20 cellular contexts compared by ENCODE assay signal in the genomic region with DNA sequence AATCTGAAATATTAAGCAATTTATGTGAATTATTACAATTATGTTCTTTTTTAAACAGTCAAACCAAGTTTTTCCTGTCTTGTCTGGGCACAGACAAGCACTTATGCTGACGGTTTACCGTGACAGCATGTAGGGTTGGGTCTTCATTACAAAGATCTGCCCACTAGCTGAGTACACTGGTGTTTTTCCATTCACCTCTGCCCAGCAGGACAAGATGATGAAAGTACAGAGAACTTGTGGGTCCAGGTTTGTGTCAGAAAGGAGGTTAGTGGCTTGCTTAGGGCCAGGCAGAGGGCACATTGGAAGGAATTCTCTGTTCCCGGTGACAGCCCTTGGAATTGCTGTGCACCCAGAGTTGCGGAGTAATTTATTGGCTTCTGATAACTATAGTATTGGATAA. TPM values are rescaled to one million over a fixed set of nuclear protein-coding genes. Genes with fewer than 3 reads are reported as not detected.
A peak's percentile ranks its signal among the peaks of the same experiment; 100 is the strongest.
DNase-seq lines count a peak whose midpoint lies in the region; ATAC-seq and TF ChIP-seq lines count a peak whose summit lies in the region.
"Had no signal": no experiment of that assay in that cellular context is flagged by ENCODE, and none has a peak within 500 bp of the region (broad histone marks: within the 10 kb centered on the region; RNA-seq: fewer than 3 reads in every experiment).

No MANE protein-coding gene starts in this region.

- no peak for TF ChIP-seq RAD21 in IMR-90 (IDR thresholded peaks at IDR 0.05; ENCODE audit: low read length)

- in situ Hi-C loops in IMR-90 (cut with MboI; ENCODE audit: low sequenced_read_pairs): loop anchor here (5.0 kb wide), 1 partner anchor 120 kb away; no protein-coding TSS in a partner anchor

- no peaks in the 10 kb centered on the region for H3K27me3 Mint-ChIP-seq in memory B cell
- H3K27me3 Mint-ChIP-seq: CD4-positive, alpha-beta memory T cell had no signal

- no peak overlapping the region for H2BK15ac ChIP-seq in IMR-90 (ENCODE audit: low read depth, low read length)

- H3K79me1 ChIP-seq in IMR-90 (ENCODE audit: low read depth in 1 of 2, low read length in 2 of 2): peaks cover 0 to 12% of the 10 kb centered on the region in 2 experiments; a peak in 1 of 4 replicates

- H4K8ac ChIP-seq in IMR-90 (ENCODE audit: low read depth in 2 of 2, low read length in 2 of 2): peak overlapping the region in 1 of 2 experiments; percentile 31; a peak in 2 of 4 replicates

- intact Hi-C loops in IMR-90 (cut with micrococcal nuclease): loop anchor here (1.0 to 5.0 kb wide), 3 partner anchors 121 to 470 kb away; no protein-coding TSS in a partner anchor

- no peak overlapping the region for H4K91ac ChIP-seq in IMR-90 (ENCODE audit: insufficient read depth, low read depth, low read length)

- H2BK120ac ChIP-seq in IMR-90 (ENCODE audit: low read depth, low read length): no peak overlapping the region

- H3K23ac ChIP-seq in IMR-90 (ENCODE audit: low read depth, low read length): no peak overlapping the region

- BruUV-seq in IMR-90 (replicated peaks; lab: Mats Ljungman, UMichigan): no TSS peak

- no peak overlapping the region for H3K56ac ChIP-seq in IMR-90 (ENCODE audit: extremely low read depth, insufficient read depth, low read length)

- H3K27ac ChIP-seq in IMR-90 (ENCODE audit: insufficient read depth, low read length) (peak overlapping the region; percentile 48; the same call in 1 of the 2 replicates), epithelial cell of prostate (peak overlapping the region; percentile 31)
- H3K27ac ChIP-seq: 22Rv1, KMS-11 had no signal

- no peak overlapping the region for H3K18ac ChIP-seq in IMR-90 (ENCODE audit: low read depth, low read length)

- peaks cover 8% of the 10 kb centered on the region for H3K36me3 Mint-ChIP-seq in memory B cell

- no peak overlapping the region for H2AK9ac ChIP-seq in IMR-90 (replicated peaks; ENCODE audit: low read depth, low read length, poor library complexity)

- peaks cover 9% of the 10 kb centered on the region for H3K9me1 ChIP-seq in IMR-90 (ENCODE audit: insufficient read depth, low read length)

- H2AK5ac ChIP-seq in IMR-90 (ENCODE audit: low read depth, low read length): no peak overlapping the region

- H3K9ac ChIP-seq in IMR-90 (ENCODE audit: low read depth, low read length): no peak overlapping the region
- H3K9ac ChIP-seq: KMS-11 had no signal

- ATAC-seq in IMR-90 (ENCODE audit: low read depth): no peak
- ATAC-seq in memory B cell (ENCODE audit: low read depth): no peak
- no peak for ATAC-seq in GM21423 (IDR thresholded peaks at IDR 0.05; ENCODE audit: unreplicated experiment)

- peaks cover 4% of the 10 kb centered on the region for H3K36me3 ChIP-seq in IMR-90 (ENCODE audit: control insufficient read depth, insufficient read depth, low read length)
- H3K36me3 ChIP-seq: BE2C had no signal

- dilution Hi-C loops in IMR-90 (cut with HindIII; ENCODE audit: low sequenced_read_pairs, unreplicated experiment): no loop called here

- H3K4me1 ChIP-seq in IMR-90 (ENCODE audit: control insufficient read depth, insufficient read depth, low read length): peaks cover 16% of the 10 kb centered on the region
- H3K4me1 ChIP-seq: BE2C had no signal

- no peak overlapping the region for H3K4me2 ChIP-seq in IMR-90 (ENCODE audit: low read depth, low read length)
- H3K4me2 ChIP-seq: KMS-11 had no signal

- no CpG with 5 or more reads among the region's 4 CpGs for WGBS in IMR-90 (ENCODE audit: extremely low coverage in 2 of 2, insufficient read length in 1 of 2), 2 experiments

- H3K4me3 Mint-ChIP-seq in memory B cell: no peak overlapping the region
- H3K4me3 Mint-ChIP-seq: CD4-positive, alpha-beta memory T cell had no signal

- peaks cover 13% of the 10 kb centered on the region; the same call in 1 of the 2 replicates for H4K20me1 ChIP-seq in IMR-90 (ENCODE audit: insufficient read depth, low read length)

- CTCF ChIA-PET in IMR-90 (lab: Yijun Ruan, JAX): interaction anchor here (0.8 to 1.6 kb wide), 4 partner anchors 11 to 128 kb away, joined by 3 to 10 read pairs (median 4); no protein-coding TSS in a partner anchor
- CTCF ChIA-PET in HEK293T (lab: Yijun Ruan, JAX): interaction anchor here (0.9 to 1.4 kb wide), 6 partner anchors 121 to 471 kb away, joined by 3 to 6 read pairs (median 5); no protein-coding TSS in a partner anchor

- no peak for TF ChIP-seq CTCF in IMR-90 (conservative IDR thresholded peaks at IDR 0.05; ENCODE audit: low read depth, low read length)

- H4K5ac ChIP-seq in IMR-90 (ENCODE audit: low read depth, low read length): peak overlapping the region; percentile 25; the same call in 1 of the 2 replicates

- H3K14ac ChIP-seq in IMR-90 (replicated peaks; ENCODE audit: low read depth, low read length): peak overlapping the region; percentile 70; the same call in 1 of the 2 replicates

- H3K27me3 ChIP-seq in IMR-90 (ENCODE audit: control insufficient read depth, insufficient read depth, low read length): no peaks in the 10 kb centered on the region
- H3K27me3 ChIP-seq: BE2C had no signal

- no peaks in the 10 kb centered on the region for H3K9me3 ChIP-seq in IMR-90 (ENCODE audit: control insufficient read depth, insufficient read depth, low read length)
- H3K9me3 ChIP-seq: BE2C had no signal

- peak overlapping the region; percentile 41 for H3K27ac Mint-ChIP-seq in memory B cell

- peak overlapping the region; percentile 35; the same call in 1 of the 2 replicates for H3K4ac ChIP-seq in IMR-90 (ENCODE audit: low read depth, low read length)

- H2BK20ac ChIP-seq in IMR-90 (ENCODE audit: low read depth, low read length): no peak overlapping the region

- no peak for TF ChIP-seq POLR2A in IMR-90 (IDR thresholded peaks at IDR 0.05; ENCODE audit: low read depth, low read length)

- H3K4me3 ChIP-seq in IMR-90 (ENCODE audit: insufficient read depth, low read depth, low read length): no peak overlapping the region

- H2AFZ ChIP-seq in IMR-90 (replicated peaks; ENCODE audit: low read length, poor library complexity): no peak overlapping the region

- H3K9me3 Mint-ChIP-seq in memory B cell: no peaks in the 10 kb centered on the region
- H3K9me3 Mint-ChIP-seq: CD4-positive, alpha-beta memory T cell had no signal

- H2BK5ac ChIP-seq in IMR-90 (ENCODE audit: low read depth, low read length, poor library complexity, severe bottlenecking): peak overlapping the region; percentile 70

- H3K4me1 Mint-ChIP-seq in memory B cell: peaks cover 10% of the 10 kb centered on the region

- DNase-seq in DMS 273 (lab: John Stamatoyannopoulos, UW; ENCODE audit: unreplicated experiment) (peak; percentile 31), DMS 273 treated with DMSO at 0.1 percent for 48 hours (lab: John Stamatoyannopoulos, UW) (no peak), IMR-90 (no peak), epithelial cell of prostate (ENCODE audit: low read depth, low spot score) (no peak), memory B cell (ENCODE audit: low spot score in 2 of 2) (no peak), cortex of kidney (lab: John Stamatoyannopoulos, UW) (no peak), HEK293T (ENCODE audit: extremely low spot score) (no peak)
- DNase-seq: BE2C; Calu3; CD4-positive, alpha-beta memory T cell; DND-41; NCI-H1105; NCI-H187; NCI-H345; NCI-H69; OCI-M1; SIG-M5 had no signal

- POLR2A ChIA-PET in IMR-90 (lab: Charles Lee; ENCODE audit: unreplicated experiment) (interaction anchor here (0.9 to 1.5 kb wide), 3 partner anchors 16 to 123 kb away, joined by 3 to 5 read pairs (median 4); no protein-coding TSS in a partner anchor), HEK293T (lab: Yijun Ruan, JAX) (interaction anchor here (0.8 kb wide), 1 partner anchor 14 kb away, joined by 3 read pairs; a partner anchor contains a TSS)

TF ChIP-seq in IMR-90, 13 proteins besides CTCF, POLR2A, EP300 and RAD21:
- no peak for TF ChIP-seq CHD1 (IDR thresholded peaks at IDR 0.05; ENCODE audit: low read depth, low read length)

TF ChIP-seq in HEK293T, 16 proteins besides CTCF, POLR2A, EP300 and RAD21:
- no peak for TF ChIP-seq CTBP1 (IDR thresholded peaks at IDR 0.05; ENCODE audit: borderline replicate concordance)
- TF ChIP-seq FOXM1 (IDR thresholded peaks at IDR 0.05; ENCODE audit: borderline replicate concordance): no peak
- no peak for TF ChIP-seq FOXA1 (IDR thresholded peaks at IDR 0.05)
- no peak for TF ChIP-seq ZNF384 (IDR thresholded peaks at IDR 0.05)
- no peak for TF ChIP-seq ARNT (IDR thresholded peaks at IDR 0.05)
- TF ChIP-seq, protein P1, sequence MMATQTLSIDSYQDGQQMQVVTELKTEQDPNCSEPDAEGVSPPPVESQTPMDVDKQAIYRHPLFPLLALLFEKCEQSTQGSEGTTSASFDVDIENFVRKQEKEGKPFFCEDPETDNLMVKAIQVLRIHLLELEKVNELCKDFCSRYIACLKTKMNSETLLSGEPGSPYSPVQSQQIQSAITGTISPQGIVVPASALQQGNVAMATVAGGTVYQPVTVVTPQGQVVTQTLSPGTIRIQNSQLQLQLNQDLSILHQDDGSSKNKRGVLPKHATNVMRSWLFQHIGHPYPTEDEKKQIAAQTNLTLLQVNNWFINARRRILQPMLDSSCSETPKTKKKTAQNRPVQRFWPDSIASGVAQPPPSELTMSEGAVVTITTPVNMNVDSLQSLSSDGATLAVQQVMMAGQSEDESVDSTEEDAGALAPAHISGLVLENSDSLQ (IDR thresholded peaks at IDR 0.05): no peak
- TF ChIP-seq LEF1 (IDR thresholded peaks at IDR 0.05; ENCODE audit: borderline replicate concordance): no peak
- no peak for TF ChIP-seq HDGF (IDR thresholded peaks at IDR 0.05; ENCODE audit: borderline replicate concordance)
- no peak for TF ChIP-seq SUZ12 (IDR thresholded peaks at IDR 0.05)
- no peak for TF ChIP-seq ELF4 (IDR thresholded peaks at IDR 0.05)
- TF ChIP-seq TARDBP (IDR thresholded peaks at IDR 0.05): no peak
- TF ChIP-seq SP1 (IDR thresholded peaks at IDR 0.05): no peak
- no peak for TF ChIP-seq FOXK2 (IDR thresholded peaks at IDR 0.05)
- no peak for TF ChIP-seq NFRKB (IDR thresholded peaks at IDR 0.05)
- no peak for TF ChIP-seq BHLHE40 (IDR thresholded peaks at IDR 0.05; ENCODE audit: borderline replicate concordance)

RNA-seq across cellular contexts. Expression of a gene that starts 14.0 kb away (rescaled TPM):
- total RNA-seq in IMR-90 (2012; rRNA removed): 57.7 and 141 TPM in 2 replicates
- 46.3 and 73.3 TPM in 2 replicates for polyA plus RNA-seq in IMR-90 (2012; rRNA removed)
- polyA plus RNA-seq in IMR-90 (2012; cell fraction: cytosol; rRNA removed): 8.2 and 11.9 TPM in 2 replicates
- 124 and 666 TPM in 2 replicates for polyA plus RNA-seq in IMR-90 (2012; cell fraction: nucleus; rRNA removed; ENCODE audit: low replicate concordance)
